In the genomic region with DNA sequence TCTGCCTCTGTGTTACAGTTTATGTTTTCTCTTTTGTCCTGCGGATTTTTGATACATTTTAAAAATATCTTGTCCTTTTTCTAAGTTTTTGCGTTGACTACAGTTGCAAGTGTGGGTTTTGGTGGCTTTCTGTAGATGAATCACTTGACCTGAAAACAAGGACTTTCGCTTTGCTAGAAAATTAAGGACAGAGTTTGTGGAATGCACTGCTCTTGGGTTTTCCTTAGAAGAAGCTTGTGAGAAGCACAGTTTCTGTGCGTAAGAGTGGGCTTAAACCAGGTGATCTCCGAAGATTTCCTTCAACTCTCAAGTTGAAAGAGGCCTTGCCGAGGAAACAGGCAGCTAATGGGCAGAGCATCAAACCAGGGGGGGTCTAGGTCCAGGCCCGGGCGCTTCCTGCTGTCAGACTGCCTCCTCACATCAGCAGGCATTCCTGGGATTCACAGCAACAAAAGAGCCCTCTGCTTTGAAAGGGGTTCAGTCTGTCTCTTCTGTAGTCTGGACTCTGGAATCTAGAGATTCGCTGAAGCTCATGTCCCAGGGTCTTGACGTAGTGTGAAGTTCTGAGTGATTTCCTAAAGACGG, we compare ENCODE assay signal across 10 cellular contexts. TPM values are rescaled to one million over a fixed set of nuclear protein-coding genes. Genes with fewer than 3 reads are reported as not detected.
A peak's percentile ranks its signal among the peaks of the same experiment; 100 is the strongest.
DNase-seq lines count a peak whose midpoint lies in the region; ATAC-seq lines count a peak whose summit lies in the region.
"Had no signal": no experiment of that assay in that cellular context is flagged by ENCODE, and none has a peak within 500 bp of the region (broad histone marks: within the 10 kb centered on the region; RNA-seq: fewer than 3 reads in every experiment).

No MANE protein-coding gene starts in this region.

- no peak overlapping the region for H3K4me3 ChIP-seq in BLaER1 treated with 17β-estradiol and CSF1 and Interleukin-3, amounts not matched to agents 10 nM and 100 nM
- no peak overlapping the region for H3K4me3 ChIP-seq in mesodermal cell (ENCODE audit: extremely low read depth, insufficient read depth, low read length, poor library complexity, severe bottlenecking)

- peak overlapping the region in 2 of 11 experiments; percentile 24 to 32; a peak in 3 of 22 replicates for H3K9ac ChIP-seq in BLaER1 treated with 17β-estradiol and CSF1 and Interleukin-3, amounts not matched to agents 10 nM and 100 nM

- H3K9me3 Mint-ChIP-seq in T-cell: no peaks in the 10 kb centered on the region

- peaks cover 76 to 100% (median 96%) of the 10 kb centered on the region in 11 experiments; a peak in 21 of 22 replicates for H4K20me1 ChIP-seq in BLaER1 treated with 17β-estradiol and CSF1 and Interleukin-3, amounts not matched to agents 10 nM and 100 nM

- DNase-seq in T-cell (no peak), dermis blood vessel endothelial cell (peak; percentile 49), NAMALWA (ENCODE audit: low spot score) (no peak)
- no peak for DNase-seq in stimulated activated naive CD4-positive, alpha-beta T cell (lab: John Stamatoyannopoulos, UW)
- DNase-seq: C1 segment of cervical spinal cord, SIG-M5 had no signal

- no peaks in the 10 kb centered on the region for H3K27me3 Mint-ChIP-seq in T-cell

- peaks cover 22 to 72% (median 64%) of the 10 kb centered on the region in 11 experiments for H3K36me3 ChIP-seq in BLaER1 treated with 17β-estradiol and CSF1 and Interleukin-3, amounts not matched to agents 10 nM and 100 nM
- peaks cover 38% of the 10 kb centered on the region for H3K36me3 ChIP-seq in mesodermal cell (ENCODE audit: control insufficient read depth, insufficient read depth, low read length)

- H3K36me3 Mint-ChIP-seq in T-cell: peaks cover 30% of the 10 kb centered on the region

- peaks cover 0 to 3% (median 0%) of the 10 kb centered on the region in 11 experiments; a peak in 7 of 22 replicates for H3K9me3 ChIP-seq in BLaER1 treated with 17β-estradiol and CSF1 and Interleukin-3, amounts not matched to agents 10 nM and 100 nM (replicated peaks in 1 of 11)
- no peaks in the 10 kb centered on the region for H3K9me3 ChIP-seq in mesodermal cell (ENCODE audit: control insufficient read depth, low read length)

- peak overlapping the region; percentile 50 to 61 (median 59) for H3K4me3 Mint-ChIP-seq in T-cell

- H3K27ac ChIP-seq in BLaER1 treated with 17β-estradiol and CSF1 and Interleukin-3, amounts not matched to agents 10 nM and 100 nM: peak overlapping the region in 6 of 11 experiments; percentile 2 to 57 (median 25); a peak in 8 of 22 replicates
- H3K27ac ChIP-seq in mesodermal cell (ENCODE audit: low read depth, low read length, severe bottlenecking): peak overlapping the region; percentile 65

- peak overlapping the region in 10 of 11 experiments; percentile 0 to 55 (median 24); a peak in 12 of 22 replicates for H3K4me2 ChIP-seq in BLaER1 treated with 17β-estradiol and CSF1 and Interleukin-3, amounts not matched to agents 10 nM and 100 nM

- CTCF ChIA-PET in T-cell (lab: Charles Lee): no interaction called here

- H3K4me1 ChIP-seq in BLaER1 treated with 17β-estradiol and CSF1 and Interleukin-3, amounts not matched to agents 10 nM and 100 nM: peaks cover 16 to 55% (median 38%) of the 10 kb centered on the region in 10 experiments
- peaks cover 19% of the 10 kb centered on the region for H3K4me1 ChIP-seq in mesodermal cell (ENCODE audit: control insufficient read depth, insufficient read depth, low read length, poor library complexity, severe bottlenecking)

- POLR2A ChIA-PET in T-cell (lab: Charles Lee): interaction anchor here in 1 of 2 donors (0.6 kb wide), 1 partner anchor 161 kb away, joined by 8 read pairs; no protein-coding TSS in a partner anchor

- 19 to 45% methylated on average over 5 to 8 of the region's 11 CpGs for WGBS in mesodermal cell (ENCODE audit: insufficient coverage in 2 of 2), 2 experiments

- ATAC-seq in T-cell (replicated peaks in 1 of 4) (no peak), GM19035 (IDR thresholded peaks at IDR 0.05; ENCODE audit: unreplicated experiment) (no peak), GM19351 (IDR thresholded peaks at IDR 0.05; ENCODE audit: unreplicated experiment) (no peak)

- H3K27me3 ChIP-seq in BLaER1 treated with 17β-estradiol and CSF1 and Interleukin-3, amounts not matched to agents 10 nM and 100 nM: no peaks in the 10 kb centered on the region

- peak overlapping the region; percentile 89 to 92 for H3K27ac Mint-ChIP-seq in T-cell

- peaks cover 95 to 99% (median 97%) of the 10 kb centered on the region in 3 donors for H3K4me1 Mint-ChIP-seq in T-cell

RNA-seq across cellular contexts. Expression of gene NCK2, which starts 17.3 kb away (rescaled TPM):
- total RNA-seq in T-cell (100 to 1,000 TPM in 4 of 5 donors, 10 to 100 TPM in 1; 97.7 to 154 (median 120) TPM), dermis blood vessel endothelial cell (51.1 and 51.6 TPM in 2 replicates)
- polyA plus RNA-seq in mesodermal cell (2013, experiment 1 of 2): 70.3 TPM
- polyA plus RNA-seq in mesodermal cell (2013, experiment 2 of 2): 63.0 TPM
